Comparison of ENCODE assay signal across 1 cellular context in genomic region chr3:194548346-194549321, GRCh38.
TF ChIP-seq lines count a peak whose summit lies in the region.

No MANE protein-coding gene starts in this region.

TF ChIP-seq in WTC11, 78 proteins besides CTCF, POLR2A, EP300 and RAD21 (continued from another document):
- TF ChIP-seq, protein P1, sequence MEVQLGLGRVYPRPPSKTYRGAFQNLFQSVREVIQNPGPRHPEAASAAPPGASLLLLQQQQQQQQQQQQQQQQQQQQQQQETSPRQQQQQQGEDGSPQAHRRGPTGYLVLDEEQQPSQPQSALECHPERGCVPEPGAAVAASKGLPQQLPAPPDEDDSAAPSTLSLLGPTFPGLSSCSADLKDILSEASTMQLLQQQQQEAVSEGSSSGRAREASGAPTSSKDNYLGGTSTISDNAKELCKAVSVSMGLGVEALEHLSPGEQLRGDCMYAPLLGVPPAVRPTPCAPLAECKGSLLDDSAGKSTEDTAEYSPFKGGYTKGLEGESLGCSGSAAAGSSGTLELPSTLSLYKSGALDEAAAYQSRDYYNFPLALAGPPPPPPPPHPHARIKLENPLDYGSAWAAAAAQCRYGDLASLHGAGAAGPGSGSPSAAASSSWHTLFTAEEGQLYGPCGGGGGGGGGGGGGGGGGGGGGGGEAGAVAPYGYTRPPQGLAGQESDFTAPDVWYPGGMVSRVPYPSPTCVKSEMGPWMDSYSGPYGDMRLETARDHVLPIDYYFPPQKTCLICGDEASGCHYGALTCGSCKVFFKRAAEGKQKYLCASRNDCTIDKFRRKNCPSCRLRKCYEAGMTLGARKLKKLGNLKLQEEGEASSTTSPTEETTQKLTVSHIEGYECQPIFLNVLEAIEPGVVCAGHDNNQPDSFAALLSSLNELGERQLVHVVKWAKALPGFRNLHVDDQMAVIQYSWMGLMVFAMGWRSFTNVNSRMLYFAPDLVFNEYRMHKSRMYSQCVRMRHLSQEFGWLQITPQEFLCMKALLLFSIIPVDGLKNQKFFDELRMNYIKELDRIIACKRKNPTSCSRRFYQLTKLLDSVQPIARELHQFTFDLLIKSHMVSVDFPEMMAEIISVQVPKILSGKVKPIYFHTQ (CRISPR knock-in tag; IDR thresholded peaks at IDR 0.05): no peak
- TF ChIP-seq ARID4B (CRISPR knock-in tag; IDR thresholded peaks at IDR 0.05; ENCODE audit: borderline replicate concordance) (no peak), ZNF263 (CRISPR knock-in tag; IDR thresholded peaks at IDR 0.05; ENCODE audit: low read depth) (no peak), SOX15 (CRISPR knock-in tag; IDR thresholded peaks at IDR 0.05) (no peak), NFYB (CRISPR knock-in tag; conservative IDR thresholded peaks at IDR 0.05; ENCODE audit: low read depth) (no peak), SMAD3 (CRISPR knock-in tag; IDR thresholded peaks at IDR 0.05; ENCODE audit: borderline replicate concordance) (no peak)
- TF ChIP-seq, protein P2, sequence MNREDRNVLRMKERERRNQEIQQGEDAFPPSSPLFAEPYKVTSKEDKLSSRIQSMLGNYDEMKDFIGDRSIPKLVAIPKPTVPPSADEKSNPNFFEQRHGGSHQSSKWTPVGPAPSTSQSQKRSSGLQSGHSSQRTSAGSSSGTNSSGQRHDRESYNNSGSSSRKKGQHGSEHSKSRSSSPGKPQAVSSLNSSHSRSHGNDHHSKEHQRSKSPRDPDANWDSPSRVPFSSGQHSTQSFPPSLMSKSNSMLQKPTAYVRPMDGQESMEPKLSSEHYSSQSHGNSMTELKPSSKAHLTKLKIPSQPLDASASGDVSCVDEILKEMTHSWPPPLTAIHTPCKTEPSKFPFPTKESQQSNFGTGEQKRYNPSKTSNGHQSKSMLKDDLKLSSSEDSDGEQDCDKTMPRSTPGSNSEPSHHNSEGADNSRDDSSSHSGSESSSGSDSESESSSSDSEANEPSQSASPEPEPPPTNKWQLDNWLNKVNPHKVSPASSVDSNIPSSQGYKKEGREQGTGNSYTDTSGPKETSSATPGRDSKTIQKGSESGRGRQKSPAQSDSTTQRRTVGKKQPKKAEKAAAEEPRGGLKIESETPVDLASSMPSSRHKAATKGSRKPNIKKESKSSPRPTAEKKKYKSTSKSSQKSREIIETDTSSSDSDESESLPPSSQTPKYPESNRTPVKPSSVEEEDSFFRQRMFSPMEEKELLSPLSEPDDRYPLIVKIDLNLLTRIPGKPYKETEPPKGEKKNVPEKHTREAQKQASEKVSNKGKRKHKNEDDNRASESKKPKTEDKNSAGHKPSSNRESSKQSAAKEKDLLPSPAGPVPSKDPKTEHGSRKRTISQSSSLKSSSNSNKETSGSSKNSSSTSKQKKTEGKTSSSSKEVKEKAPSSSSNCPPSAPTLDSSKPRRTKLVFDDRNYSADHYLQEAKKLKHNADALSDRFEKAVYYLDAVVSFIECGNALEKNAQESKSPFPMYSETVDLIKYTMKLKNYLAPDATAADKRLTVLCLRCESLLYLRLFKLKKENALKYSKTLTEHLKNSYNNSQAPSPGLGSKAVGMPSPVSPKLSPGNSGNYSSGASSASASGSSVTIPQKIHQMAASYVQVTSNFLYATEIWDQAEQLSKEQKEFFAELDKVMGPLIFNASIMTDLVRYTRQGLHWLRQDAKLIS (CRISPR knock-in tag; IDR thresholded peaks at IDR 0.05; ENCODE audit: borderline replicate concordance): no peak
